Comparison of ENCODE assay signal across 9 cellular contexts in the genomic region with DNA sequence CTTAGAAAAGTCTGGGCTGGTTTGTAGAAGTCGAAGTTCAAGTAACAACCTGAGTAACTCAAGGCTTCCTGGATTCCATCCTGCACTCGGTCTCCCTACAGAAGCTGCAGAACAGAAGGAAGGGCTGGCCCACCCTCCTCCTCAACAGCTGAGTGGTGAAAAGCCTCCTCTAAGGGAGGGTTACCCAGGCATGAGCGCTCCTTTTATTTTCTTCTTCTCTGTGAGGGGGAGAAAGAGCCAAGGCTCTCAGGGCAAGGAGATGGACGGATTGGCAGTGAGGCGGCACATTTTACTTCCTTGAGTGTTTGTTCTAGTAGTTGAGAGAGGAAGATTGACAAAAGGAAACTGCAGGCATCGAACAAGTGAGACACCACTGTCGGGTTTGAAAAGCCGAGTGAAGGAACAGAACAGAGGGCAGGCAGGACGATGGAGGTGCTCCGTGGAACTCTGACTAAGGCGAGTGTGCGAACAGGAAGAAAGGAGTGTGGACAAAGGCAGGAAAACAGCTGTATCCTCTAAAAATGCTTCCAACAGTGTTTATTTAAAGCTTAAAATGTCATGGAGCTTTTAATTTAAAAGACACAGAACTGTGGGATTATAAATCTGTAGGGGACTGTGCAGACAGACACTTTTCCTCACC. TPM values are rescaled to one million over a fixed set of nuclear protein-coding genes. Genes with fewer than 3 reads are reported as not detected.
A peak's percentile ranks its signal among the peaks of the same experiment; 100 is the strongest.
DNase-seq lines count a peak whose midpoint lies in the region; ATAC-seq and TF ChIP-seq lines count a peak whose summit lies in the region.
"Had no signal": no experiment of that assay in that cellular context is flagged by ENCODE, and none has a peak within 500 bp of the region (broad histone marks: within the 10 kb centered on the region; RNA-seq: fewer than 3 reads in every experiment).

No MANE protein-coding gene starts in this region.

- H3K27me3 Mint-ChIP-seq in activated CD8-positive, alpha-beta memory T cell treated with anti-CD3 and anti-CD28 coated beads, Interleukin-2, amount 10 ng/mL, durations not matched to agents 7 days and 5 days, result no peaks in the 10 kb centered on the region

- H3K4me2 ChIP-seq in DND-41 (ENCODE audit: insufficient read depth, low read length) (peak overlapping the region; percentile 56), OCI-LY3 (ENCODE audit: low read length) (peak overlapping the region; percentile 68)

- no peaks in the 10 kb centered on the region for H3K9me3 Mint-ChIP-seq in activated CD8-positive, alpha-beta memory T cell treated with anti-CD3 and anti-CD28 coated beads, Interleukin-2, amount 10 ng/mL, durations not matched to agents 7 days and 5 days (ENCODE audit: low read depth)

- ATAC-seq in DND-41 (ENCODE audit: insufficient read depth, low read depth), result peak; percentile 52
- ATAC-seq in activated CD8-positive, alpha-beta memory T cell treated with anti-CD3 and anti-CD28 coated beads, Interleukin-2, amount 10 ng/mL, durations not matched to agents 7 days and 5 days, result no peak
- no peak for ATAC-seq in GM18868 (IDR thresholded peaks at IDR 0.05; ENCODE audit: unreplicated experiment)

- H3K79me2 ChIP-seq in DND-41 (ENCODE audit: insufficient read depth, low read length) (peaks cover 89% of the 10 kb centered on the region), OCI-LY3 (ENCODE audit: low read length) (peaks cover 9% of the 10 kb centered on the region; the same call in 1 of the 2 replicates)

- peaks cover 19% of the 10 kb centered on the region for H3K36me3 Mint-ChIP-seq in activated CD8-positive, alpha-beta memory T cell treated with anti-CD3 and anti-CD28 coated beads, Interleukin-2, amount 10 ng/mL, durations not matched to agents 7 days and 5 days

- H3K27me3 ChIP-seq in DND-41 (ENCODE audit: insufficient read depth, low read length, poor library complexity) (no peaks in the 10 kb centered on the region), OCI-LY3 (ENCODE audit: low read depth, low read length) (no peaks in the 10 kb centered on the region), rectal smooth muscle tissue (ENCODE audit: control insufficient read depth, insufficient read depth, low read length) (no peaks in the 10 kb centered on the region)

- H3K9ac ChIP-seq in DND-41 (ENCODE audit: low read depth, low read length) (peak overlapping the region; percentile 77), OCI-LY3 (ENCODE audit: low read length) (no peak overlapping the region), rectal smooth muscle tissue (ENCODE audit: low read length) (no peak overlapping the region)

- H3K4me3 ChIP-seq in DND-41 (ENCODE audit: low read depth in 1 of 2, low read length in 2 of 2) (peak overlapping the region in 1 of 2 experiments; percentile 37; a peak in 2 of 4 replicates), OCI-LY3 (ENCODE audit: low read length) (no peak overlapping the region), fibroblast of pulmonary artery (replicated peaks; ENCODE audit: low read depth, low read length) (peak overlapping the region; percentile 32), rectal smooth muscle tissue (ENCODE audit: low read length) (peak overlapping the region; percentile 41)

- peaks cover 67% of the 10 kb centered on the region for H3K4me1 ChIP-seq in DND-41 (ENCODE audit: insufficient read depth, low read length)
- H3K4me1 ChIP-seq in OCI-LY3 (ENCODE audit: low read length), result peaks cover 26% of the 10 kb centered on the region
- H3K4me1 ChIP-seq in rectal smooth muscle tissue (ENCODE audit: control insufficient read depth, insufficient read depth, low read length), result no peaks in the 10 kb centered on the region

- no peak overlapping the region for H3K4me3 Mint-ChIP-seq in activated CD8-positive, alpha-beta memory T cell treated with anti-CD3 and anti-CD28 coated beads, Interleukin-2, amount 10 ng/mL, durations not matched to agents 7 days and 5 days

- H3K27ac Mint-ChIP-seq in activated CD8-positive, alpha-beta memory T cell treated with anti-CD3 and anti-CD28 coated beads, Interleukin-2, amount 10 ng/mL, durations not matched to agents 7 days and 5 days, result no peak overlapping the region

- TF ChIP-seq CTCF in DND-41 (IDR thresholded peaks at IDR 0.05; ENCODE audit: borderline replicate concordance, extremely low read depth, low read length, poor library complexity, severe bottlenecking) (no peak), OCI-LY3 (IDR thresholded peaks at IDR 0.05; ENCODE audit: low read depth, low read length) (no peak), fibroblast of pulmonary artery (IDR thresholded peaks at IDR 0.05; ENCODE audit: low read length, missing control alignments) (no peak)

- CTCF ChIA-PET in activated CD8-positive, alpha-beta memory T cell treated with anti-CD3 and anti-CD28 coated beads, Interleukin-2, amount 10 ng/mL, durations not matched to agents 7 days and 5 days (lab: Charles Lee), result no interaction called here

- peak; percentile 60 for DNase-seq in DND-41
- peak; percentile 38 for DNase-seq in fibroblast of pulmonary artery (ENCODE audit: low read depth)
- DNase-seq in activated CD8-positive, alpha-beta memory T cell treated with anti-CD3 and anti-CD28 coated beads, Interleukin-2, amount 10 ng/mL, durations not matched to agents 7 days and 5 days, result no peak
- no peak for DNase-seq in MV-4-11 (lab: John Stamatoyannopoulos, UW)
- DNase-seq in CD1c-positive myeloid dendritic cell (ENCODE audit: extremely low spot score), result no peak
- DNase-seq: amniotic stem cell had no signal

- H2AFZ ChIP-seq in DND-41 (ENCODE audit: low read depth, low read length) (no peak overlapping the region), OCI-LY3 (ENCODE audit: low read depth, low read length) (no peak overlapping the region)

- H3K4me1 Mint-ChIP-seq in activated CD8-positive, alpha-beta memory T cell treated with anti-CD3 and anti-CD28 coated beads, Interleukin-2, amount 10 ng/mL, durations not matched to agents 7 days and 5 days, result peaks cover 13% of the 10 kb centered on the region

- H3K36me3 ChIP-seq in DND-41 (ENCODE audit: insufficient read depth, low read length) (peaks cover 47% of the 10 kb centered on the region), OCI-LY3 (replicated peaks; ENCODE audit: low read depth, low read length) (peaks cover 4% of the 10 kb centered on the region), rectal smooth muscle tissue (ENCODE audit: control insufficient read depth, insufficient read depth, low read length) (peaks cover 2% of the 10 kb centered on the region)

- peak overlapping the region; percentile 95 for H3K27ac ChIP-seq in DND-41 (ENCODE audit: low read length)
- peak overlapping the region; percentile 72; the same call in 1 of the 2 replicates for H3K27ac ChIP-seq in OCI-LY3 (ENCODE audit: low read length)
- H3K27ac ChIP-seq in rectal smooth muscle tissue (ENCODE audit: low read depth, low read length), result no peak overlapping the region

- H3K9me3 ChIP-seq in DND-41 (ENCODE audit: insufficient read depth, low read length, severe bottlenecking), result no peaks in the 10 kb centered on the region
- no peaks in the 10 kb centered on the region for H3K9me3 ChIP-seq in OCI-LY3 (ENCODE audit: insufficient read depth, low read length)

- H4K20me1 ChIP-seq in DND-41 (ENCODE audit: insufficient read depth, low read length) (no peaks in the 10 kb centered on the region), OCI-LY3 (ENCODE audit: insufficient read depth, low read length) (no peaks in the 10 kb centered on the region)

RNA-seq across cellular contexts. Expression of a gene that starts 38.4 kb away (rescaled TPM):
- total RNA-seq in activated CD8-positive, alpha-beta memory T cell treated with anti-CD3 and anti-CD28 coated beads, Interleukin-2, amount 10 ng/mL, durations not matched to agents 7 days and 5 days, result 1 to 10 TPM; 1.5 to 1.7 TPM

RNA-seq across cellular contexts. Expression of a gene that starts 38.8 kb away (rescaled TPM):
- 10 to 100 TPM; 16.3 to 19.1 TPM for total RNA-seq in activated CD8-positive, alpha-beta memory T cell treated with anti-CD3 and anti-CD28 coated beads, Interleukin-2, amount 10 ng/mL, durations not matched to agents 7 days and 5 days

Comparison
In these comparisons a context has a peak if more than half of its experiments do, and no peak if none do; other contexts are left out.
1. DNase-seq: peak in DND-41 (single experiment) and fibroblast of pulmonary artery (single experiment); none in activated CD8-positive, alpha-beta memory T cell treated with anti-CD3 and anti-CD28 coated beads, Interleukin-2, amount 10 ng/mL, durations not matched to agents 7 days and 5 days (single experiment), MV-4-11 (single experiment) and CD1c-positive myeloid dendritic cell (single experiment).